In genomic region chr2:105803337-105803736, GRCh38 we compare ENCODE assay signal across 13 cellular contexts. TPM values are rescaled to one million over a fixed set of nuclear protein-coding genes. Genes with fewer than 3 reads are reported as not detected.
A peak's percentile ranks its signal among the peaks of the same experiment; 100 is the strongest.
DNase-seq lines count a peak whose midpoint lies in the region; ATAC-seq and TF ChIP-seq lines count a peak whose summit lies in the region.
"Had no signal": no experiment of that assay in that cellular context is flagged by ENCODE, and none has a peak within 500 bp of the region (broad histone marks: within the 10 kb centered on the region; RNA-seq: fewer than 3 reads in every experiment).

No MANE protein-coding gene starts in this region.

- H2BK5ac ChIP-seq in trophoblast cell (ENCODE audit: low read depth, low read length, poor library complexity), result no peak overlapping the region

- H3K9me3 ChIP-seq in trophoblast cell (ENCODE audit: insufficient read depth, low read depth, low read length) (no peaks in the 10 kb centered on the region), aorta (ENCODE audit: control insufficient read depth, low read length) (no peaks in the 10 kb centered on the region)
- H3K9me3 ChIP-seq: body of pancreas, esophagus muscularis mucosa, pancreas had no signal

- POLR2A ChIA-PET in activated B cell treated with CpG ODN at 0.5 μM for 24 hours (lab: Charles Lee), result interaction anchor here (0.6 to 1.4 kb wide), 6 partner anchors 19 to 112 kb away, joined by 3 to 4 read pairs (median 3); no protein-coding TSS in a partner anchor

- DNase-seq in activated CD4-positive, alpha-beta T cell treated with anti-CD3 and anti-CD28 coated beads, Interleukin-2, amount 10 ng/mL, durations not matched to agents 24 days and 14 days, result peak; percentile 66
- no peak for DNase-seq in activated CD4-positive, alpha-beta T cell treated with anti-CD3 and anti-CD28 coated beads, Interleukin-2, amount 50 U/mL, for 4 hours
- no peak for DNase-seq in activated B cell treated with CpG ODN at 0.5 μM for 24 hours
- no peak for DNase-seq in trophoblast cell
- no peak for DNase-seq in aorta
- no peak for DNase-seq in effector CD8-positive, alpha-beta T cell (lab: John Stamatoyannopoulos, UW)
- DNase-seq: body of pancreas, pancreas had no signal

- peak overlapping the region; percentile 93 for H3K27ac Mint-ChIP-seq in activated CD4-positive, alpha-beta T cell treated with anti-CD3 and anti-CD28 coated beads, Interleukin-2, amount 10 ng/mL, durations not matched to agents 24 days and 14 days
- H3K27ac Mint-ChIP-seq in activated B cell treated with CpG ODN at 0.5 μM for 24 hours, result peak overlapping the region; percentile 90

- H2AK5ac ChIP-seq in trophoblast cell (ENCODE audit: low read length), result no peak overlapping the region

- CTCF ChIA-PET in activated B cell treated with CpG ODN at 0.5 μM for 24 hours (lab: Charles Lee), result interaction anchor here (1.3 kb wide), 1 partner anchor 10 kb away, joined by 4 read pairs; no protein-coding TSS in a partner anchor

- H3K36me3 Mint-ChIP-seq in activated CD4-positive, alpha-beta T cell treated with anti-CD3 and anti-CD28 coated beads, Interleukin-2, amount 10 ng/mL, durations not matched to agents 24 days and 14 days (ENCODE audit: low read depth), result peaks cover 56% of the 10 kb centered on the region
- peaks cover 7% of the 10 kb centered on the region for H3K36me3 Mint-ChIP-seq in activated B cell treated with CpG ODN at 0.5 μM for 24 hours (ENCODE audit: low read depth)

- H3K4me3 ChIP-seq in trophoblast cell (ENCODE audit: low read depth, low read length) (no peak overlapping the region), aorta (ENCODE audit: low read length in 2 of 2) (no peak overlapping the region)
- H3K4me3 ChIP-seq: body of pancreas, esophagus muscularis mucosa, pancreas had no signal

- H3K36me3 ChIP-seq in trophoblast cell (ENCODE audit: control insufficient read depth in 1 of 2, insufficient read depth in 2 of 2, low read length in 2 of 2) (no peaks in the 10 kb centered on the region), aorta (ENCODE audit: control insufficient read depth in 1 of 2, insufficient read depth in 2 of 2, low read length in 1 of 2) (peaks cover 0 to 3% of the 10 kb centered on the region in 2 donors)
- H3K36me3 ChIP-seq: esophagus muscularis mucosa, pancreas had no signal

- no peak overlapping the region for H3K23ac ChIP-seq in trophoblast cell (ENCODE audit: low read length)

- H3K27me3 Mint-ChIP-seq in activated CD4-positive, alpha-beta T cell treated with anti-CD3 and anti-CD28 coated beads, Interleukin-2, amount 10 ng/mL, durations not matched to agents 24 days and 14 days, result no peaks in the 10 kb centered on the region
- no peaks in the 10 kb centered on the region for H3K27me3 Mint-ChIP-seq in activated B cell treated with CpG ODN at 0.5 μM for 24 hours

- H4K91ac ChIP-seq in trophoblast cell (ENCODE audit: low read depth, low read length), result no peak overlapping the region

- H3K27me3 ChIP-seq in trophoblast cell (ENCODE audit: insufficient read depth, low read length), result no peaks in the 10 kb centered on the region
- no peaks in the 10 kb centered on the region for H3K27me3 ChIP-seq in aorta (ENCODE audit: control insufficient read depth in 1 of 2, insufficient read depth in 2 of 2, low read length in 1 of 2)
- H3K27me3 ChIP-seq: body of pancreas, esophagus muscularis mucosa, pancreas had no signal

- intact Hi-C loops in activated CD4-positive, alpha-beta T cell treated with anti-CD3 and anti-CD28 coated beads, Interleukin-2, amount 10 ng/mL, durations not matched to agents 24 days and 14 days (cut with micrococcal nuclease), result loop anchor here (1.0 to 2.0 kb wide), 4 partner anchors 8 to 57 kb away; no protein-coding TSS in a partner anchor
- intact Hi-C loops in activated B cell treated with CpG ODN at 0.5 μM for 24 hours (cut with micrococcal nuclease) (loop anchor here (2.0 to 5.0 kb wide), 4 partner anchors 15 to 389 kb away; partner anchors contain the start of gene UXS1), aorta (cut with DNase I) (loop anchor here in 1 of 2 donors (5.0 kb wide), 1 partner anchor 56 kb away; no protein-coding TSS in a partner anchor)

- H3K4me1 ChIP-seq in trophoblast cell (ENCODE audit: control insufficient read depth in 1 of 2, insufficient read depth in 2 of 2, low read length in 2 of 2) (peaks cover 0 to 2% of the 10 kb centered on the region in 2 experiments), aorta (ENCODE audit: control insufficient read depth in 1 of 2, insufficient read depth in 2 of 2, low read length in 2 of 2) (peaks cover 3 to 5% of the 10 kb centered on the region in 2 donors)

- H4K8ac ChIP-seq in trophoblast cell (ENCODE audit: low read depth, low read length), result no peak overlapping the region

- H3K14ac ChIP-seq in trophoblast cell (ENCODE audit: low read length), result no peak overlapping the region

- peaks cover 80% of the 10 kb centered on the region for H3K4me1 Mint-ChIP-seq in activated CD4-positive, alpha-beta T cell treated with anti-CD3 and anti-CD28 coated beads, Interleukin-2, amount 10 ng/mL, durations not matched to agents 24 days and 14 days
- H3K4me1 Mint-ChIP-seq in activated B cell treated with CpG ODN at 0.5 μM for 24 hours, result peaks cover 92% of the 10 kb centered on the region

- peak overlapping the region; percentile 44 for H3K18ac ChIP-seq in trophoblast cell (ENCODE audit: low read length)

- WGBS in trophoblast cell (ENCODE audit: extremely low coverage, insufficient coverage, insufficient read length), result no CpG with 5 or more reads among the region's 3 CpGs
- 86 to 87% methylated on average over 3 of the region's 3 CpGs for WGBS in aorta, 2 donors

- H3K4ac ChIP-seq in trophoblast cell (ENCODE audit: low read depth, low read length), result peak overlapping the region; percentile 3

- H3K9ac ChIP-seq in trophoblast cell (ENCODE audit: low read length), result no peak overlapping the region

- peak; percentile 33 for ATAC-seq in HG02642 (IDR thresholded peaks at IDR 0.05; ENCODE audit: poor library complexity, unreplicated experiment)
- ATAC-seq in activated B cell treated with CpG ODN at 0.5 μM for 24 hours (ENCODE audit: low read depth), result no peak
- no peak for ATAC-seq in HG02623 (IDR thresholded peaks at IDR 0.05; ENCODE audit: unreplicated experiment)
- no peak for ATAC-seq in aorta (ENCODE audit: low FRiP score)
- ATAC-seq: body of pancreas, Panc1 had no signal

- no peak overlapping the region for H3K27ac ChIP-seq in trophoblast cell (ENCODE audit: low read depth, low read length)
- H3K27ac ChIP-seq in aorta (ENCODE audit: low read depth in 1 of 2, low read length in 2 of 2), result no peak overlapping the region
- H3K27ac ChIP-seq: body of pancreas, esophagus muscularis mucosa, pancreas, VCaP had no signal

- H3K4me3 Mint-ChIP-seq in activated CD4-positive, alpha-beta T cell treated with anti-CD3 and anti-CD28 coated beads, Interleukin-2, amount 10 ng/mL, durations not matched to agents 24 days and 14 days, result peak overlapping the region; percentile 45
- H3K4me3 Mint-ChIP-seq in activated B cell treated with CpG ODN at 0.5 μM for 24 hours, result no peak overlapping the region

- no peak overlapping the region for H3K4me2 ChIP-seq in trophoblast cell (ENCODE audit: low read length)

- no peak overlapping the region for H2BK12ac ChIP-seq in trophoblast cell (ENCODE audit: low read length)

- no peak for TF ChIP-seq CTCF in activated B cell treated with CpG ODN at 0.5 μM for 24 hours (IDR thresholded peaks at IDR 0.05)

- no peak overlapping the region for H2BK120ac ChIP-seq in trophoblast cell (ENCODE audit: insufficient read depth, low read length, poor library complexity)

- no peak overlapping the region for H2AFZ ChIP-seq in trophoblast cell (ENCODE audit: insufficient read depth, low read length, poor library complexity)

- H3K79me2 ChIP-seq in trophoblast cell (ENCODE audit: control insufficient read depth, insufficient read depth, low read length, poor library complexity), result peaks cover 4% of the 10 kb centered on the region

- no peak overlapping the region for H4K12ac ChIP-seq in trophoblast cell (ENCODE audit: low read depth, low read length)

- no peaks in the 10 kb centered on the region for H3K79me1 ChIP-seq in trophoblast cell (ENCODE audit: low read length)

- H3K9me3 Mint-ChIP-seq in activated CD4-positive, alpha-beta T cell treated with anti-CD3 and anti-CD28 coated beads, Interleukin-2, amount 10 ng/mL, durations not matched to agents 24 days and 14 days, result peaks cover 6% of the 10 kb centered on the region
- H3K9me3 Mint-ChIP-seq in activated B cell treated with CpG ODN at 0.5 μM for 24 hours, result no peaks in the 10 kb centered on the region

RNA-seq across cellular contexts. Expression of gene NCK2, which starts 58.6 kb away (rescaled TPM):
- total RNA-seq in activated CD4-positive, alpha-beta T cell treated with anti-CD3 and anti-CD28 coated beads, Interleukin-2, amount 10 ng/mL, durations not matched to agents 24 days and 14 days, result 85.8 and 86.2 TPM in 2 replicates
- total RNA-seq in activated B cell treated with CpG ODN at 0.5 μM for 24 hours (52.9 and 53.4 TPM in 2 replicates), aorta (10 to 100 TPM; 38.9 to 44.6 TPM)
- polyA plus RNA-seq in trophoblast cell (2013), result 48.7 and 51.4 TPM in 2 replicates
- 10 to 100 TPM; 28.8 to 42.9 TPM for polyA plus RNA-seq in aorta
